1 cellular context compared by ENCODE assay signal in genomic region chr10:100146875-100147665, GRCh38.
TF ChIP-seq lines count a peak whose summit lies in the region.

No MANE protein-coding gene starts in this region.

TF ChIP-seq in SK-N-SH treated with all-trans-retinoic acid at 6 μM for 48 hours, 23 proteins besides CTCF, POLR2A, EP300 and RAD21 (continued from another document):
- TF ChIP-seq CSRNP3 (CRISPR knock-in tag; IDR thresholded peaks at IDR 0.05) (no peak), TCF4 (CRISPR knock-in tag; IDR thresholded peaks at IDR 0.05; ENCODE audit: borderline replicate concordance) (no peak), ZNF8 (CRISPR knock-in tag; IDR thresholded peaks at IDR 0.05) (no peak)
